16 cellular contexts compared by ENCODE assay signal in the genomic region with DNA sequence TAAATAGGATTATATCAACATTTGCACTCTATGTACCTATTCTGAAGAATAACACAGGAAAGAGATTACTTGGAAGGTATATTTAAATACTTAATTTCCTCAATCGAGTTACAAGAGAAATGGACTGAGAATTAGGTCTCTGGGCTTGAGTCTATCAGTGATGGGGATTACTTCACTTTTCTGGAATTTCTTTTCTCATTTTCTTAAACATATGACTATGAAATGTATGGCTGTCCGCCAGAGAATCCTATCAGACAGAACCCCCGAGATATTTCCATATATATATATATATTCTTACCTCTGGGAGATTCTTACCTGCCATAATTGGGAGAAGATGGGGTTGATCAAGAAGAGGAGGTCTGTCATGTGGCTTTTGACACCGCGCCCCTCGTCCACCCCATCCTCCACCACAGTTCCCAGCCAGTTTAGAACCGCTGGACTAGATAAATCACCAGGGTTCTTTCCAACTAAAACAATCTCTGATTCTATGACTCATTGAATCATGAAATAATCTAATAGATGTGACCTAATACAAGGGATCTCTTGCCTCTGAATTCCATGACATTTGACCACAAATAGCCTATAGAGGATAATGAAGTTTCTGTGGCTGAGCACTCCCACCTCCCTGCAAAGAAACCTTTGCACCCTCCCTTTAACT.
DNase-seq lines count a peak whose midpoint lies in the region; ATAC-seq and TF ChIP-seq lines count a peak whose summit lies in the region.
"Had no signal": no experiment of that assay in that cellular context is flagged by ENCODE, and none has a peak within 500 bp of the region (broad histone marks: within the 10 kb centered on the region; RNA-seq: fewer than 3 reads in every experiment).

No MANE protein-coding gene starts in this region.

- 66% methylated on average over 7 of the region's 7 CpGs for WGBS in right lobe of liver (ENCODE audit: insufficient coverage, low coverage, low lambda C conversion rate, missing lambda C conversion rate)

- DNase-seq in Daoy (ENCODE audit: low read depth): peak; percentile 27
- peak; percentile 79 for DNase-seq in fibroblast of pulmonary artery (ENCODE audit: low read depth)
- DNase-seq in osteoblast (ENCODE audit: insufficient read length, low spot score, missing footprints): peak; percentile 80
- no peak for DNase-seq in right lobe of liver
- DNase-seq in NCI-H748 (lab: John Stamatoyannopoulos, UW; ENCODE audit: unreplicated experiment): no peak
- DNase-seq in NCI-H1092 treated with DMSO at 0.1 percent for 48 hours (lab: John Stamatoyannopoulos, UW): no peak
- DNase-seq: activated B cell treated with CpG ODN at 0.5 μM for 24 hours; activated effector memory CD4-positive, alpha-beta T cell treated with anti-CD3 and anti-CD28 coated beads, Interleukin-2, amount 50 U/mL, for 16 hours; C1 segment of cervical spinal cord; Kasumi-1; mucosa of descending colon; NCI-H1694; NCI-H510A treated with DMSO at 0.1 percent for 48 hours had no signal

- intact Hi-C loops in right lobe of liver (cut with DNase I): no loop called here

- ATAC-seq in SK-N-SH treated with all-trans-retinoic acid at 6 μM for 48 hours (peak; percentile 89), right lobe of liver (no peak), GM18519 (IDR thresholded peaks at IDR 0.05; ENCODE audit: low FRiP score, unreplicated experiment) (no peak)
- ATAC-seq: gastroesophageal sphincter, mucosa of descending colon had no signal

- H3K27ac ChIP-seq in osteoblast (ENCODE audit: low read depth, low read length) (peak overlapping the region; percentile 77), right lobe of liver (no peak overlapping the region)
- H3K27ac ChIP-seq: gastroesophageal sphincter had no signal

- H3K4me1 ChIP-seq in osteoblast (ENCODE audit: insufficient read depth, low read length) (peaks cover 15% of the 10 kb centered on the region), right lobe of liver (no peaks in the 10 kb centered on the region)
- H3K4me1 ChIP-seq: gastroesophageal sphincter had no signal

- TF ChIP-seq CTCF in fibroblast of pulmonary artery (IDR thresholded peaks at IDR 0.05; ENCODE audit: low read length, missing control alignments) (no peak), osteoblast (IDR thresholded peaks at IDR 0.05; ENCODE audit: extremely low read depth, low read depth, low read length) (no peak), right lobe of liver (IDR thresholded peaks at IDR 0.05) (no peak)

- H3K4me2 ChIP-seq in osteoblast (ENCODE audit: insufficient read depth, low read length): peak overlapping the region; percentile 57

- no peaks in the 10 kb centered on the region for H3K79me2 ChIP-seq in osteoblast (ENCODE audit: insufficient read depth, low read length)

- no peaks in the 10 kb centered on the region for H3K36me3 ChIP-seq in osteoblast (ENCODE audit: insufficient read depth, low read length)
- no peaks in the 10 kb centered on the region for H3K36me3 ChIP-seq in right lobe of liver
- H3K36me3 ChIP-seq: gastroesophageal sphincter had no signal

- H4K20me1 ChIP-seq in osteoblast (ENCODE audit: insufficient read depth, low read length): no peaks in the 10 kb centered on the region

- H3K9me3 ChIP-seq in osteoblast (ENCODE audit: low read depth, low read length) (no peaks in the 10 kb centered on the region), right lobe of liver (no peaks in the 10 kb centered on the region)
- H3K9me3 ChIP-seq: mucosa of descending colon had no signal

- no peaks in the 10 kb centered on the region for H3K27me3 ChIP-seq in osteoblast (ENCODE audit: insufficient read depth, low read length)
- no peaks in the 10 kb centered on the region for H3K27me3 ChIP-seq in right lobe of liver
- H3K27me3 ChIP-seq: gastroesophageal sphincter had no signal

- H3K4me3 ChIP-seq in fibroblast of pulmonary artery (replicated peaks; ENCODE audit: low read depth, low read length): no peak overlapping the region
- H3K4me3 ChIP-seq in osteoblast (ENCODE audit: insufficient read depth, low read length): no peak overlapping the region
- H3K4me3 ChIP-seq in right lobe of liver: no peak overlapping the region
- H3K4me3 ChIP-seq: gastroesophageal sphincter, mucosa of descending colon had no signal

- peak overlapping the region; percentile 9 for H2AFZ ChIP-seq in osteoblast (ENCODE audit: low read length)

- no peak for TF ChIP-seq POLR2A in right lobe of liver (IDR thresholded peaks at IDR 0.05)

TF ChIP-seq in SK-N-SH treated with all-trans-retinoic acid at 6 μM for 48 hours, 23 proteins besides CTCF, POLR2A, EP300 and RAD21:
- TF ChIP-seq, protein P1, sequence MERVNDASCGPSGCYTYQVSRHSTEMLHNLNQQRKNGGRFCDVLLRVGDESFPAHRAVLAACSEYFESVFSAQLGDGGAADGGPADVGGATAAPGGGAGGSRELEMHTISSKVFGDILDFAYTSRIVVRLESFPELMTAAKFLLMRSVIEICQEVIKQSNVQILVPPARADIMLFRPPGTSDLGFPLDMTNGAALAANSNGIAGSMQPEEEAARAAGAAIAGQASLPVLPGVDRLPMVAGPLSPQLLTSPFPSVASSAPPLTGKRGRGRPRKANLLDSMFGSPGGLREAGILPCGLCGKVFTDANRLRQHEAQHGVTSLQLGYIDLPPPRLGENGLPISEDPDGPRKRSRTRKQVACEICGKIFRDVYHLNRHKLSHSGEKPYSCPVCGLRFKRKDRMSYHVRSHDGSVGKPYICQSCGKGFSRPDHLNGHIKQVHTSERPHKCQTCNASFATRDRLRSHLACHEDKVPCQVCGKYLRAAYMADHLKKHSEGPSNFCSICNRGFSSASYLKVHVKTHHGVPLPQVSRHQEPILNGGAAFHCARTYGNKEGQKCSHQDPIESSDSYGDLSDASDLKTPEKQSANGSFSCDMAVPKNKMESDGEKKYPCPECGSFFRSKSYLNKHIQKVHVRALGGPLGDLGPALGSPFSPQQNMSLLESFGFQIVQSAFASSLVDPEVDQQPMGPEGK (CRISPR knock-in tag; IDR thresholded peaks at IDR 0.05; ENCODE audit: borderline replicate concordance): peak; percentile 88; the same call in 1 of the 2 replicates
- no peak for TF ChIP-seq ZFP3 (CRISPR knock-in tag; IDR thresholded peaks at IDR 0.05)
- 0 out of 2 replicates have a peak, but pooled peaks have one; percentile 13 for TF ChIP-seq ZC3H10 (CRISPR knock-in tag; IDR thresholded peaks at IDR 0.05)
- TF ChIP-seq, protein P2, sequence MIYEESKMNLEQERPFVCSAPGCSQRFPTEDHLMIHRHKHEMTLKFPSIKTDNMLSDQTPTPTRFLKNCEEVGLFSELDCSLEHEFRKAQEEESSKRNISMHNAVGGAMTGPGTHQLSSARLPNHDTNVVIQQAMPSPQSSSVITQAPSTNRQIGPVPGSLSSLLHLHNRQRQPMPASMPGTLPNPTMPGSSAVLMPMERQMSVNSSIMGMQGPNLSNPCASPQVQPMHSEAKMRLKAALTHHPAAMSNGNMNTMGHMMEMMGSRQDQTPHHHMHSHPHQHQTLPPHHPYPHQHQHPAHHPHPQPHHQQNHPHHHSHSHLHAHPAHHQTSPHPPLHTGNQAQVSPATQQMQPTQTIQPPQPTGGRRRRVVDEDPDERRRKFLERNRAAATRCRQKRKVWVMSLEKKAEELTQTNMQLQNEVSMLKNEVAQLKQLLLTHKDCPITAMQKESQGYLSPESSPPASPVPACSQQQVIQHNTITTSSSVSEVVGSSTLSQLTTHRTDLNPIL (CRISPR knock-in tag; IDR thresholded peaks at IDR 0.05; ENCODE audit: low read depth): peak; percentile 75
- TF ChIP-seq ISL1 (CRISPR knock-in tag; IDR thresholded peaks at IDR 0.05): peak; percentile 77
- TF ChIP-seq GLIS3 (CRISPR knock-in tag; IDR thresholded peaks at IDR 0.05): peak; percentile 23; the same call in 1 of the 2 replicates

Comparison
In these comparisons a context has a peak if more than half of its experiments do, and no peak if none do; other contexts are left out.
1. DNase-seq: peak in Daoy (single experiment), fibroblast of pulmonary artery (single experiment) and osteoblast (single experiment); none in right lobe of liver (0 of 3), NCI-H748 (single experiment) and NCI-H1092 treated with DMSO at 0.1 percent for 48 hours (single experiment).